Comparison of ENCODE assay signal across 32 cellular contexts in the genomic region with DNA sequence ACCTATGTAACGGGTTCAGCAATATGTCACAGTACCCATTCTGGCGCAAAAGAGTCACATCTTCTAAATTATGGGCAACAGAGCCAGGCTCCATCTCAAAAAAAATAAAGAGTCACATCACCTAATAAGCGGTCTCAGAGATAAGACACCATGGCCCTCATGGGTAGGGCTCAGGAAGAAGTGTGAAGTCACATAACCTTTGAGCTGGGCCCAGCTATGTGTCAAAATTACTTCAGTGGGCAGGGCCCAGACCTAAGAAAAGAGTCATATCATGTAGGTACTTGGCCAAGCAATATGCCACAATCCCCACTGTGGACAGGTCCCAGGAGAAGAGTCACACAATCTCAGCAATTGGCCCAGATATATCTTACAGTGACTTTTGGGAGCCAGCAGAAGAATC.
"Had no signal": no experiment of that assay in that cellular context is flagged by ENCODE, and none has a peak within 500 bp of the region (broad histone marks: within the 10 kb centered on the region; RNA-seq: fewer than 3 reads in every experiment).

No MANE protein-coding gene starts in this region.

- H3K4me1 Mint-ChIP-seq: activated CD4-positive, alpha-beta memory T cell treated with anti-CD3 and anti-CD28 coated beads, Interleukin-2, amount 10 ng/mL, durations not matched to agents 7 days and 5 days; activated CD4-positive, alpha-beta T cell treated with anti-CD3 and anti-CD28 coated beads, Interleukin-2, amount 10 ng/mL, durations not matched to agents 7 days and 5 days; activated naive CD8-positive, alpha-beta T cell treated with anti-CD3 and anti-CD28 coated beads, Interleukin-2, amount 10 ng/mL, durations not matched to agents 7 days and 5 days; brain; T-helper 17 cell had no signal

- H3K4me1 ChIP-seq: ascending aorta, breast epithelium, esophagus muscularis mucosa, foreskin keratinocyte, gastrocnemius medialis had no signal

- H3K9me2 ChIP-seq: SK-N-SH had no signal

- H3K4me3 ChIP-seq: ascending aorta, breast epithelium, cardiac muscle cell, esophagus muscularis mucosa, gastrocnemius medialis had no signal

- H3K9me3 ChIP-seq: ascending aorta, breast epithelium, esophagus muscularis mucosa, gastrocnemius medialis, SK-N-SH had no signal

- H3K9me3 Mint-ChIP-seq: activated naive CD4-positive, alpha-beta T cell treated with anti-CD3 and anti-CD28 coated beads for 36 hours; activated T-cell treated with anti-CD3 and anti-CD28 coated beads, Interleukin-2, amount 50 U/mL, for 4 hours; brain; effector memory CD8-positive, alpha-beta T cell had no signal

- H3K27ac ChIP-seq: ascending aorta, breast epithelium, cardiac muscle cell, esophagus muscularis mucosa, foreskin keratinocyte, gastrocnemius medialis had no signal

- H3K4me3 Mint-ChIP-seq: activated CD4-positive, alpha-beta memory T cell treated with anti-CD3 and anti-CD28 coated beads, Interleukin-2, amount 10 ng/mL, durations not matched to agents 7 days and 5 days; activated CD4-positive, alpha-beta T cell treated with anti-CD3 and anti-CD28 coated beads, Interleukin-2, amount 10 ng/mL, durations not matched to agents 7 days and 5 days; activated naive CD4-positive, alpha-beta T cell treated with anti-CD3 and anti-CD28 coated beads for 36 hours; activated naive CD8-positive, alpha-beta T cell treated with anti-CD3 and anti-CD28 coated beads, Interleukin-2, amount 10 ng/mL, durations not matched to agents 7 days and 5 days; activated T-cell treated with anti-CD3 and anti-CD28 coated beads, Interleukin-2, amount 50 U/mL, for 4 hours; brain; effector memory CD8-positive, alpha-beta T cell; T-helper 17 cell; T-helper 2 cell treated with Interferon-gamma antibody and Interleukin-4, amounts not matched to agents 5 μg/mL and 100 μg/mL, for 36 hours had no signal

- DNase-seq: activated CD4-positive, alpha-beta memory T cell treated with anti-CD3 and anti-CD28 coated beads, Interleukin-2, amount 10 ng/mL, durations not matched to agents 7 days and 5 days; activated CD4-positive, alpha-beta T cell treated with anti-CD3 and anti-CD28 coated beads for 1 hour; activated CD4-positive, alpha-beta T cell treated with anti-CD3 and anti-CD28 coated beads for 4 hours; activated CD4-positive, alpha-beta T cell treated with anti-CD3 and anti-CD28 coated beads, Interleukin-2, amount 10 ng/mL, durations not matched to agents 7 days and 5 days; activated CD4-positive, alpha-beta T cell treated with anti-CD3 and anti-CD28 coated beads, Interleukin-2, amount 50 U/mL, for 4 hours; activated CD4-positive, CD25-positive, alpha-beta regulatory T cell; activated CD8-positive, alpha-beta memory T cell treated with anti-CD3 and anti-CD28 coated beads for 24 hours; activated effector memory CD4-positive, alpha-beta T cell treated with anti-CD3 and anti-CD28 coated beads, Interleukin-2, amount 50 U/mL, for 16 hours; activated naive CD4-positive, alpha-beta T cell treated with anti-CD3 and anti-CD28 coated beads for 36 hours; activated naive CD8-positive, alpha-beta T cell treated with anti-CD3 and anti-CD28 coated beads, Interleukin-2, amount 10 ng/mL, durations not matched to agents 7 days and 5 days; activated T-cell treated with anti-CD3 and anti-CD28 coated beads, Interleukin-2, amount 50 U/mL, for 4 hours; central memory CD4-positive, alpha-beta T cell; cerebellar nuclear complex; cortex of kidney; dermis blood vessel endothelial cell; effector CD4-positive, alpha-beta T cell; effector memory CD8-positive, alpha-beta T cell; erythroblast; foreskin keratinocyte; gastrocnemius medialis; SK-N-SH; T-helper 1 cell; T-helper 17 cell; T1000 had no signal

- H3K36me3 Mint-ChIP-seq: activated naive CD4-positive, alpha-beta T cell treated with anti-CD3 and anti-CD28 coated beads, Interleukin-2, amount 50 U/mL, for 72 hours; activated naive CD8-positive, alpha-beta T cell treated with anti-CD3 and anti-CD28 coated beads, Interleukin-2, amount 10 ng/mL, durations not matched to agents 7 days and 5 days; brain had no signal

- H3K27me3 Mint-ChIP-seq: activated CD4-positive, alpha-beta memory T cell treated with anti-CD3 and anti-CD28 coated beads, Interleukin-2, amount 10 ng/mL, durations not matched to agents 7 days and 5 days; activated CD4-positive, alpha-beta T cell treated with anti-CD3 and anti-CD28 coated beads, Interleukin-2, amount 10 ng/mL, durations not matched to agents 7 days and 5 days; activated naive CD8-positive, alpha-beta T cell treated with anti-CD3 and anti-CD28 coated beads, Interleukin-2, amount 10 ng/mL, durations not matched to agents 7 days and 5 days; brain; effector memory CD8-positive, alpha-beta T cell; T-helper 17 cell had no signal

- H3K4me2 ChIP-seq: SK-N-SH had no signal

- ATAC-seq: activated naive CD4-positive, alpha-beta T cell treated with anti-CD3 and anti-CD28 coated beads, Interleukin-2, amount 50 U/mL, for 72 hours; activated T-cell treated with anti-CD3 and anti-CD28 coated beads, Interleukin-2, amount 50 U/mL, for 4 hours; effector memory CD8-positive, alpha-beta T cell; foreskin keratinocyte; gastrocnemius medialis; T-helper 17 cell had no signal

- H3K36me3 ChIP-seq: ascending aorta, breast epithelium, cardiac muscle cell, esophagus muscularis mucosa, gastrocnemius medialis had no signal

- H3K27me3 ChIP-seq: ascending aorta, breast epithelium, cardiac muscle cell, esophagus muscularis mucosa, foreskin keratinocyte, gastrocnemius medialis had no signal

- H3K27ac Mint-ChIP-seq: activated CD4-positive, alpha-beta memory T cell treated with anti-CD3 and anti-CD28 coated beads, Interleukin-2, amount 10 ng/mL, durations not matched to agents 7 days and 5 days; activated CD4-positive, alpha-beta T cell treated with anti-CD3 and anti-CD28 coated beads, Interleukin-2, amount 10 ng/mL, durations not matched to agents 7 days and 5 days; activated naive CD4-positive, alpha-beta T cell treated with anti-CD3 and anti-CD28 coated beads for 36 hours; activated naive CD4-positive, alpha-beta T cell treated with anti-CD3 and anti-CD28 coated beads, Interleukin-2, amount 50 U/mL, for 72 hours; activated naive CD8-positive, alpha-beta T cell treated with anti-CD3 and anti-CD28 coated beads, Interleukin-2, amount 10 ng/mL, durations not matched to agents 7 days and 5 days; activated T-helper 2 cell treated with anti-CD3 and anti-CD28 coated beads, Interferon-gamma antibody, Interleukin-2, Interleukin-4, amounts not matched to agents 10 μg/mL and 5 μg/mL and 100 μg/mL, durations not matched to agents 14 hours and 24 hours and 36 hours; brain; effector memory CD8-positive, alpha-beta T cell; T-helper 17 cell; T-helper 2 cell treated with Interferon-gamma antibody and Interleukin-4, amounts not matched to agents 5 μg/mL and 100 μg/mL, for 36 hours had no signal
